Comparison of ENCODE assay signal across 20 cellular contexts in the genomic region with DNA sequence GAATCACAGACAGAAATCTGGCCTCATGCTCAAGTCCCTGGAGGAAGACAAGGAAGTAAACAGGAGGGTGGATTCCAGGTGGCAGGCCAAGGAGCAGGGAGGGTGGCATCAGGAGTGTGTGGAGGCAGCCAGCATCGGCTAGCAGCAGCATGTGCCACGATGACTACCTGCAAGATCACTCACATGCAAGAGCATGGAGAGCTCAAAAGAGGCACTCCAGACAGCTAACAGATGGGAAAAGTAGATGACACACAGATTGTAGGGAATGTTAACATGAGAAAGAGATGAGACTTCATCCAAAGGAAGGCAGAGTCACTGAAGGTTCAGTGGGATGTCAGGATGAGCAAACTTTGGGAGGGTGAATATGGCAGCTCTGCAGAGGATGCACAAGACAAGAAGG.
"Had no signal": no experiment of that assay in that cellular context is flagged by ENCODE, and none has a peak within 500 bp of the region (broad histone marks: within the 10 kb centered on the region; RNA-seq: fewer than 3 reads in every experiment).

No MANE protein-coding gene starts in this region.

- DNase-seq: activated CD4-positive, alpha-beta T cell treated with anti-CD3 and anti-CD28 coated beads, Interleukin-2, amount 10 ng/mL, durations not matched to agents 24 days and 14 days; activated CD8-positive, alpha-beta T cell treated with anti-CD3 and anti-CD28 coated beads for 36 hours; activated naive CD4-positive, alpha-beta T cell treated with Interleukin-2 at 50 U/mL for 16 hours; activated naive CD8-positive, alpha-beta T cell treated with anti-CD3 and anti-CD28 coated beads, Interleukin-2, amount 10 ng/mL, durations not matched to agents 7 days and 5 days; activated T-cell treated with anti-CD3 and anti-CD28 coated beads, Interleukin-2, amount 50 U/mL, for 24 hours; amygdala; caudate nucleus; dorsolateral prefrontal cortex; heart left ventricle; left ventricle myocardium superior; mesendoderm; posterior cingulate gyrus; sigmoid colon; stimulated activated naive B cell treated with anti-CD40 and anti-IgM and Interleukin-4, amounts not matched to agents 10 μg/mL and 1 μg/mL and 100 μg/mL, for 72 hours; T1000; upper lobe of right lung had no signal

- H3K36me3 Mint-ChIP-seq: activated naive CD8-positive, alpha-beta T cell treated with anti-CD3 and anti-CD28 coated beads, Interleukin-2, amount 10 ng/mL, durations not matched to agents 7 days and 5 days; stimulated activated naive B cell treated with anti-CD40 and anti-IgM and Interleukin-4, amounts not matched to agents 10 μg/mL and 1 μg/mL and 100 μg/mL, for 72 hours had no signal

- H3K4me1 ChIP-seq: sigmoid colon, upper lobe of right lung had no signal

- H3K4me3 ChIP-seq: dorsolateral prefrontal cortex, gastroesophageal sphincter, heart left ventricle, sigmoid colon, thoracic aorta, upper lobe of right lung had no signal

- H3K36me3 ChIP-seq: gastroesophageal sphincter, sigmoid colon, thoracic aorta, upper lobe of right lung had no signal

- H3K9me3 ChIP-seq: gastroesophageal sphincter, sigmoid colon, thoracic aorta, upper lobe of right lung had no signal

- H3K27me3 Mint-ChIP-seq: activated CD4-positive, alpha-beta T cell treated with anti-CD3 and anti-CD28 coated beads, Interleukin-2, amount 10 ng/mL, durations not matched to agents 24 days and 14 days; activated CD8-positive, alpha-beta T cell treated with anti-CD3 and anti-CD28 coated beads for 36 hours; activated naive CD8-positive, alpha-beta T cell treated with anti-CD3 and anti-CD28 coated beads, Interleukin-2, amount 10 ng/mL, durations not matched to agents 7 days and 5 days; activated T-cell treated with anti-CD3 and anti-CD28 coated beads, Interleukin-2, amount 50 U/mL, for 24 hours; natural killer cell treated with Interleukin-12 subunit alpha and Interleukin-12 subunit beta and Interleukin-15 and Interleukin-18, amount 100 ng/mL, for 72 hours; stimulated activated naive B cell treated with anti-CD40 and anti-IgM and Interleukin-4, amounts not matched to agents 10 μg/mL and 1 μg/mL and 100 μg/mL, for 72 hours had no signal

- H3K4me1 Mint-ChIP-seq: activated CD4-positive, alpha-beta T cell treated with anti-CD3 and anti-CD28 coated beads, Interleukin-2, amount 10 ng/mL, durations not matched to agents 24 days and 14 days; activated naive CD8-positive, alpha-beta T cell treated with anti-CD3 and anti-CD28 coated beads, Interleukin-2, amount 10 ng/mL, durations not matched to agents 7 days and 5 days; stimulated activated naive B cell treated with anti-CD40 and anti-IgM and Interleukin-4, amounts not matched to agents 10 μg/mL and 1 μg/mL and 100 μg/mL, for 72 hours had no signal

- H3K27me3 ChIP-seq: dorsolateral prefrontal cortex, gastroesophageal sphincter, heart left ventricle, sigmoid colon, upper lobe of right lung had no signal

- H3K4me3 Mint-ChIP-seq: activated CD4-positive, alpha-beta T cell treated with anti-CD3 and anti-CD28 coated beads, Interleukin-2, amount 10 ng/mL, durations not matched to agents 24 days and 14 days; activated CD8-positive, alpha-beta T cell treated with anti-CD3 and anti-CD28 coated beads for 36 hours; activated naive CD8-positive, alpha-beta T cell treated with anti-CD3 and anti-CD28 coated beads, Interleukin-2, amount 10 ng/mL, durations not matched to agents 7 days and 5 days; activated T-cell treated with anti-CD3 and anti-CD28 coated beads, Interleukin-2, amount 50 U/mL, for 24 hours; natural killer cell treated with Interleukin-12 subunit alpha and Interleukin-12 subunit beta and Interleukin-15 and Interleukin-18, amount 100 ng/mL, for 72 hours; stimulated activated naive B cell treated with anti-CD40 and anti-IgM and Interleukin-4, amounts not matched to agents 10 μg/mL and 1 μg/mL and 100 μg/mL, for 72 hours had no signal

- H3K27ac Mint-ChIP-seq: activated CD4-positive, alpha-beta T cell treated with anti-CD3 and anti-CD28 coated beads, Interleukin-2, amount 10 ng/mL, durations not matched to agents 24 days and 14 days; activated CD8-positive, alpha-beta T cell treated with anti-CD3 and anti-CD28 coated beads for 36 hours; activated naive CD8-positive, alpha-beta T cell treated with anti-CD3 and anti-CD28 coated beads, Interleukin-2, amount 10 ng/mL, durations not matched to agents 7 days and 5 days; activated T-cell treated with anti-CD3 and anti-CD28 coated beads, Interleukin-2, amount 50 U/mL, for 24 hours; activated T-helper 2 cell treated with anti-CD3 and anti-CD28 coated beads, Interferon-gamma antibody, Interleukin-2, Interleukin-4, amounts not matched to agents 10 μg/mL and 5 μg/mL and 100 μg/mL, durations not matched to agents 14 hours and 24 hours and 36 hours; natural killer cell treated with Interleukin-12 subunit alpha and Interleukin-12 subunit beta and Interleukin-15 and Interleukin-18, amount 100 ng/mL, for 72 hours; stimulated activated naive B cell treated with anti-CD40 and anti-IgM and Interleukin-4, amounts not matched to agents 10 μg/mL and 1 μg/mL and 100 μg/mL, for 72 hours had no signal

- H3K27ac ChIP-seq: dorsolateral prefrontal cortex, gastroesophageal sphincter, heart left ventricle, sigmoid colon, thoracic aorta, upper lobe of right lung had no signal

- ATAC-seq: activated CD8-positive, alpha-beta T cell treated with anti-CD3 and anti-CD28 coated beads for 36 hours; gastroesophageal sphincter; heart left ventricle; left ventricle myocardium superior; natural killer cell treated with Interleukin-12 subunit alpha and Interleukin-12 subunit beta and Interleukin-15 and Interleukin-18, amount 100 ng/mL, for 72 hours; stimulated activated naive B cell treated with anti-CD40 and anti-IgM and Interleukin-4, amounts not matched to agents 10 μg/mL and 1 μg/mL and 100 μg/mL, for 72 hours; upper lobe of right lung had no signal
